Comparison of ENCODE assay signal across 39 cellular contexts in the genomic region with DNA sequence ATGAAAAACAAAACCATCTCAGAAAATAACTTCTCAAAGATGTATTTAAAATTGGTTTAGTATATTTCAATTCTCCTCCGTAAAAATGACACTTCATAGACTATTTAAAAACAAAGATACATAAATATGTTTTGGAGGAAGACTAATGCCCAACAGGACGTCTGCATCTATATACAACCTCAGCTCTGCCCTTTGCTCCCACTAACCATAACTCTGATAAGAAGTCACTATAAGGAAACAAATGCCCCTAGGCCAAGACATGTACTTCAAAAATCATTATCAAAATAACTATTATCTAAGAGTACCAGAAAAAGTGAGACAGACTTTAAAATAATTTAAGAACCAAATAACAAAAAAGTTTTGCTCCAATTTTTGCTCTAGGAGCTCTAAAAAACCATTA.
"Had no signal": no experiment of that assay in that cellular context is flagged by ENCODE, and none has a peak within 500 bp of the region (broad histone marks: within the 10 kb centered on the region; RNA-seq: fewer than 3 reads in every experiment).

No MANE protein-coding gene starts in this region.

- H3K36me3 ChIP-seq: ascending aorta, cardiac muscle cell, WERI-Rb-1 had no signal

- H3K4me1 ChIP-seq: ascending aorta had no signal

- H3K4me3 Mint-ChIP-seq: activated CD4-positive, alpha-beta memory T cell treated with anti-CD3 and anti-CD28 coated beads, Interleukin-2, amount 10 ng/mL, durations not matched to agents 7 days and 5 days; activated CD4-positive, alpha-beta T cell treated with anti-CD3 and anti-CD28 coated beads for 36 hours; activated CD4-positive, alpha-beta T cell treated with anti-CD3 and anti-CD28 coated beads, Interleukin-2, amount 10 ng/mL, durations not matched to agents 7 days and 5 days; activated CD8-positive, alpha-beta memory T cell treated with anti-CD3 and anti-CD28 coated beads, Interleukin-2, amount 10 ng/mL, durations not matched to agents 7 days and 5 days; activated CD8-positive, alpha-beta T cell treated with anti-CD3 and anti-CD28 coated beads, Interleukin-2, amount 10 ng/mL, durations not matched to agents 7 days and 5 days; activated naive CD4-positive, alpha-beta T cell treated with anti-CD3 and anti-CD28 coated beads, Interleukin-2, amount 10 ng/mL, durations not matched to agents 7 days and 5 days; activated naive CD4-positive, alpha-beta T cell treated with anti-CD3 and anti-CD28 coated beads, Interleukin-2, amount 50 U/mL, for 24 hours; activated naive CD8-positive, alpha-beta T cell; activated naive CD8-positive, alpha-beta T cell treated with anti-CD3 and anti-CD28 coated beads, Interleukin-2, amount 10 ng/mL, durations not matched to agents 7 days and 5 days; activated naive CD8-positive, alpha-beta T cell treated with anti-CD3 and anti-CD28 coated beads, Interleukin-2, amount 50 U/mL, for 24 hours; activated T-cell treated with anti-CD3 and anti-CD28 coated beads, Interleukin-2, amount 50 U/mL, for 24 hours; brain; T-helper 1 cell treated with Interleukin-12 subunit alpha and Interleukin-12 subunit beta and Interleukin-4 antibody, amounts not matched to agents 30 μg/mL and 1 μg/mL, for 36 hours; T-helper 2 cell treated with Interferon-gamma antibody and Interleukin-4, amounts not matched to agents 5 μg/mL and 100 μg/mL, for 36 hours; WTC11 had no signal

- DNase-seq: activated CD4-positive, alpha-beta memory T cell treated with anti-CD3 and anti-CD28 coated beads, Interleukin-2, amount 10 ng/mL, durations not matched to agents 7 days and 5 days; activated CD4-positive, alpha-beta T cell treated with anti-CD3 and anti-CD28 coated beads for 1 hour; activated CD4-positive, alpha-beta T cell treated with anti-CD3 and anti-CD28 coated beads for 36 hours; activated CD4-positive, alpha-beta T cell treated with anti-CD3 and anti-CD28 coated beads for 48 hours; activated CD4-positive, alpha-beta T cell treated with anti-CD3 and anti-CD28 coated beads, Interleukin-2, amount 10 ng/mL, durations not matched to agents 7 days and 5 days; activated CD4-positive, alpha-beta T cell treated with anti-CD3 and anti-CD28 coated beads, Interleukin-2, amount 50 U/mL, for 48 hours; activated CD4-positive, CD25-positive, alpha-beta regulatory T cell; activated CD8-positive, alpha-beta memory T cell treated with anti-CD3 and anti-CD28 coated beads for 24 hours; activated CD8-positive, alpha-beta memory T cell treated with anti-CD3 and anti-CD28 coated beads, Interleukin-2, amount 10 ng/mL, durations not matched to agents 7 days and 5 days; activated CD8-positive, alpha-beta memory T cell treated with anti-CD3 and anti-CD28 coated beads, Interleukin-2, amount 50 U/mL, for 48 hours; activated CD8-positive, alpha-beta T cell treated with anti-CD3 and anti-CD28 coated beads, Interleukin-2, amount 10 ng/mL, durations not matched to agents 7 days and 5 days; activated effector memory CD4-positive, alpha-beta T cell treated with Interleukin-2 at 50 U/mL for 16 hours; activated gamma-delta T cell; activated naive CD4-positive, alpha-beta T cell treated with anti-CD3 and anti-CD28 coated beads, Interleukin-2, amount 10 ng/mL, durations not matched to agents 7 days and 5 days; activated naive CD4-positive, alpha-beta T cell treated with Interleukin-2 at 50 U/mL for 16 hours; activated naive CD8-positive, alpha-beta T cell treated with anti-CD3 and anti-CD28 coated beads, Interleukin-2, amount 10 ng/mL, durations not matched to agents 7 days and 5 days; activated naive CD8-positive, alpha-beta T cell treated with anti-CD3 and anti-CD28 coated beads, Interleukin-2, amount 50 U/mL, for 24 hours; activated T-cell treated with anti-CD3 and anti-CD28 coated beads, Interleukin-2, amount 50 U/mL, for 24 hours; activated T-cell treated with anti-CD3 and anti-CD28 coated beads, Interleukin-2, amount 50 U/mL, for 48 hours; amygdala; anterior cingulate cortex; central memory CD4-positive, alpha-beta T cell; SW 1271; T-helper 1 cell; T-helper 2 cell; T-helper 9 cell; WERI-Rb-1 had no signal

- H3K27me3 ChIP-seq: ascending aorta, cardiac muscle cell had no signal

- H3K27ac Mint-ChIP-seq: activated CD4-positive, alpha-beta memory T cell treated with anti-CD3 and anti-CD28 coated beads, Interleukin-2, amount 10 ng/mL, durations not matched to agents 7 days and 5 days; activated CD4-positive, alpha-beta T cell treated with anti-CD3 and anti-CD28 coated beads for 36 hours; activated CD4-positive, alpha-beta T cell treated with anti-CD3 and anti-CD28 coated beads, Interleukin-2, amount 10 ng/mL, durations not matched to agents 7 days and 5 days; activated CD8-positive, alpha-beta memory T cell treated with anti-CD3 and anti-CD28 coated beads, Interleukin-2, amount 10 ng/mL, durations not matched to agents 7 days and 5 days; activated CD8-positive, alpha-beta T cell treated with anti-CD3 and anti-CD28 coated beads, Interleukin-2, amount 10 ng/mL, durations not matched to agents 7 days and 5 days; activated naive CD4-positive, alpha-beta T cell treated with anti-CD3 and anti-CD28 coated beads, Interleukin-2, amount 10 ng/mL, durations not matched to agents 7 days and 5 days; activated naive CD4-positive, alpha-beta T cell treated with anti-CD3 and anti-CD28 coated beads, Interleukin-2, amount 50 U/mL, for 24 hours; activated naive CD8-positive, alpha-beta T cell; activated naive CD8-positive, alpha-beta T cell treated with anti-CD3 and anti-CD28 coated beads, Interleukin-2, amount 10 ng/mL, durations not matched to agents 7 days and 5 days; activated naive CD8-positive, alpha-beta T cell treated with anti-CD3 and anti-CD28 coated beads, Interleukin-2, amount 50 U/mL, for 24 hours; activated T-cell treated with anti-CD3 and anti-CD28 coated beads, Interleukin-2, amount 50 U/mL, for 24 hours; activated T-helper 2 cell treated with anti-CD3 and anti-CD28 coated beads, Interferon-gamma antibody, Interleukin-2, Interleukin-4, amounts not matched to agents 10 μg/mL and 5 μg/mL and 100 μg/mL, durations not matched to agents 14 hours and 24 hours and 36 hours; brain; T-helper 1 cell treated with Interleukin-12 subunit alpha and Interleukin-12 subunit beta and Interleukin-4 antibody, amounts not matched to agents 30 μg/mL and 1 μg/mL, for 36 hours; T-helper 2 cell treated with Interferon-gamma antibody and Interleukin-4, amounts not matched to agents 5 μg/mL and 100 μg/mL, for 36 hours; WTC11 had no signal

- FAIRE-seq: bronchial epithelial cell, TTC549 had no signal

- H3K36me3 Mint-ChIP-seq: activated naive CD4-positive, alpha-beta T cell treated with anti-CD3 and anti-CD28 coated beads, Interleukin-2, amount 10 ng/mL, durations not matched to agents 7 days and 5 days; activated naive CD4-positive, alpha-beta T cell treated with anti-CD3 and anti-CD28 coated beads, Interleukin-2, amount 50 U/mL, for 24 hours; activated naive CD8-positive, alpha-beta T cell; activated naive CD8-positive, alpha-beta T cell treated with anti-CD3 and anti-CD28 coated beads, Interleukin-2, amount 10 ng/mL, durations not matched to agents 7 days and 5 days; WTC11 had no signal

- H3K27me3 Mint-ChIP-seq: activated CD4-positive, alpha-beta memory T cell treated with anti-CD3 and anti-CD28 coated beads, Interleukin-2, amount 10 ng/mL, durations not matched to agents 7 days and 5 days; activated CD4-positive, alpha-beta T cell treated with anti-CD3 and anti-CD28 coated beads for 36 hours; activated CD4-positive, alpha-beta T cell treated with anti-CD3 and anti-CD28 coated beads, Interleukin-2, amount 10 ng/mL, durations not matched to agents 7 days and 5 days; activated CD8-positive, alpha-beta memory T cell treated with anti-CD3 and anti-CD28 coated beads, Interleukin-2, amount 10 ng/mL, durations not matched to agents 7 days and 5 days; activated naive CD4-positive, alpha-beta T cell treated with anti-CD3 and anti-CD28 coated beads, Interleukin-2, amount 10 ng/mL, durations not matched to agents 7 days and 5 days; activated naive CD4-positive, alpha-beta T cell treated with anti-CD3 and anti-CD28 coated beads, Interleukin-2, amount 50 U/mL, for 24 hours; activated naive CD8-positive, alpha-beta T cell treated with anti-CD3 and anti-CD28 coated beads, Interleukin-2, amount 10 ng/mL, durations not matched to agents 7 days and 5 days; activated naive CD8-positive, alpha-beta T cell treated with anti-CD3 and anti-CD28 coated beads, Interleukin-2, amount 50 U/mL, for 24 hours; activated T-cell treated with anti-CD3 and anti-CD28 coated beads, Interleukin-2, amount 50 U/mL, for 24 hours; brain had no signal

- H3K9me3 ChIP-seq: ascending aorta had no signal

- H3K9me3 Mint-ChIP-seq: activated CD4-positive, alpha-beta memory T cell treated with anti-CD3 and anti-CD28 coated beads, Interleukin-2, amount 10 ng/mL, durations not matched to agents 7 days and 5 days; activated CD4-positive, alpha-beta T cell treated with anti-CD3 and anti-CD28 coated beads, Interleukin-2, amount 10 ng/mL, durations not matched to agents 7 days and 5 days; activated naive CD4-positive, alpha-beta T cell treated with anti-CD3 and anti-CD28 coated beads, Interleukin-2, amount 10 ng/mL, durations not matched to agents 7 days and 5 days; activated naive CD4-positive, alpha-beta T cell treated with anti-CD3 and anti-CD28 coated beads, Interleukin-2, amount 50 U/mL, for 24 hours; activated naive CD8-positive, alpha-beta T cell treated with anti-CD3 and anti-CD28 coated beads, Interleukin-2, amount 10 ng/mL, durations not matched to agents 7 days and 5 days; activated naive CD8-positive, alpha-beta T cell treated with anti-CD3 and anti-CD28 coated beads, Interleukin-2, amount 50 U/mL, for 24 hours; activated T-cell treated with anti-CD3 and anti-CD28 coated beads, Interleukin-2, amount 50 U/mL, for 24 hours; activated T-helper 2 cell treated with anti-CD3 and anti-CD28 coated beads, Interferon-gamma antibody, Interleukin-2, Interleukin-4, amounts not matched to agents 10 μg/mL and 5 μg/mL and 100 μg/mL, durations not matched to agents 14 hours and 24 hours and 36 hours; T-helper 1 cell treated with Interleukin-12 subunit alpha and Interleukin-12 subunit beta and Interleukin-4 antibody, amounts not matched to agents 30 μg/mL and 1 μg/mL, for 36 hours; T-helper 2 cell treated with Interferon-gamma antibody and Interleukin-4, amounts not matched to agents 5 μg/mL and 100 μg/mL, for 36 hours had no signal

- H3K4me1 Mint-ChIP-seq: activated CD4-positive, alpha-beta memory T cell treated with anti-CD3 and anti-CD28 coated beads, Interleukin-2, amount 10 ng/mL, durations not matched to agents 7 days and 5 days; activated CD4-positive, alpha-beta T cell treated with anti-CD3 and anti-CD28 coated beads for 36 hours; activated CD4-positive, alpha-beta T cell treated with anti-CD3 and anti-CD28 coated beads, Interleukin-2, amount 10 ng/mL, durations not matched to agents 7 days and 5 days; activated CD8-positive, alpha-beta memory T cell treated with anti-CD3 and anti-CD28 coated beads, Interleukin-2, amount 10 ng/mL, durations not matched to agents 7 days and 5 days; activated naive CD4-positive, alpha-beta T cell treated with anti-CD3 and anti-CD28 coated beads, Interleukin-2, amount 10 ng/mL, durations not matched to agents 7 days and 5 days; activated naive CD4-positive, alpha-beta T cell treated with anti-CD3 and anti-CD28 coated beads, Interleukin-2, amount 50 U/mL, for 24 hours; activated naive CD8-positive, alpha-beta T cell treated with anti-CD3 and anti-CD28 coated beads, Interleukin-2, amount 10 ng/mL, durations not matched to agents 7 days and 5 days; activated naive CD8-positive, alpha-beta T cell treated with anti-CD3 and anti-CD28 coated beads, Interleukin-2, amount 50 U/mL, for 24 hours; brain; WTC11 had no signal

- H3K4me3 ChIP-seq: ascending aorta, cardiac muscle cell had no signal

- H3K27ac ChIP-seq: ascending aorta, cardiac muscle cell, WERI-Rb-1 had no signal

- ATAC-seq: activated CD4-positive, alpha-beta T cell treated with anti-CD3 and anti-CD28 coated beads for 36 hours; activated CD4-positive, CD25-positive, alpha-beta regulatory T cell treated with anti-CD3 and anti-CD28 coated beads, Interleukin-2, amount 50 U/mL, for 24 hours; activated CD8-positive, alpha-beta memory T cell treated with anti-CD3 and anti-CD28 coated beads, Interleukin-2, amount 10 ng/mL, durations not matched to agents 7 days and 5 days; activated CD8-positive, alpha-beta T cell treated with anti-CD3 and anti-CD28 coated beads, Interleukin-2, amount 10 ng/mL, durations not matched to agents 7 days and 5 days; activated naive CD8-positive, alpha-beta T cell treated with anti-CD3 and anti-CD28 coated beads, Interleukin-2, amount 50 U/mL, for 24 hours; WTC11 had no signal
